In genomic region chr16:57260294-57260929, GRCh38 we compare ENCODE assay signal across 1 cellular context.
TF ChIP-seq lines count a peak whose summit lies in the region.

No MANE protein-coding gene starts in this region.

TF ChIP-seq in GM12878, 131 proteins besides CTCF, POLR2A, EP300 and RAD21 (continued from another document):
- TF ChIP-seq IRF3 (IDR thresholded peaks at IDR 0.05) (no peak), RAD51 (IDR thresholded peaks at IDR 0.05) (peak; percentile 28; the same call in 1 of the 2 replicates)
